ENCODE assay signal across 11 cellular contexts in the genomic region with DNA sequence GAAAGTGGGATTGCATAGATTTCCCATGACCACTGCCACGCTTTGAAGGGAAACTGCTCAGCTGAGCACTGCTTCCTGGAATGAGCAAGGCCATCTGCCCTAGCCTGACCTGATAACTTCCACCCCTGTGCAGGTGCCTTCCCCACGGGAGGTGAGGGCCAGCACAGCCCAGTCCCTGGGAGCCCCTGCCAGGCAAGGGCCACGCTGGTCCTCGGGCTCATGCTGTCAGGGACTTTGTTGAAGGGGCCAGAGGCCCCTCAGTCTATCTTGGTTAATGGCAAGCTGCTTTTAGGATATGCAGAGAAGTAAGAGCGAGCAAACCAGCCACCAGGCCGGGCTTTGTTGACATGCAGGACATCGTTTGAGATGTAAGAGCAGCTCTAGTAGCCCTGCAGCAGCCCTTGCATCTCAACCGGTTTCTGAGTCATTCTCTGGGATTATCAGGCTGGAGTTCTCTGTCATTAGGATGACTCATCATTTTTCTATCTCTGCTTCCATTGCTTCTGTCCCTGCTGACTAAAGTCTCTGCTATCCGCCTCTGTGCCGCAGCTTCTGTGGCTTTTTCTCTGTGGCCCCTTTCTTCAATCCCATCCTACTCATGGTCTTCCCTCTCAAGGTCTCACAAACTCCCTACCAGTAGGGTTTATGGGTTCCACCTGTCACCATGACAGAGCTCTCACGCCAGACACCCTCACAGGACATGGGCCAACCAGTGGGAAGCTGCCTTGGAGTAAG. TPM values are rescaled to one million over a fixed set of nuclear protein-coding genes. Genes with fewer than 3 reads are reported as not detected.
DNase-seq lines count a peak whose midpoint lies in the region; ATAC-seq and TF ChIP-seq lines count a peak whose summit lies in the region.
"Had no signal": no experiment of that assay in that cellular context is flagged by ENCODE, and none has a peak within 500 bp of the region (broad histone marks: within the 10 kb centered on the region; RNA-seq: fewer than 3 reads in every experiment).

No MANE protein-coding gene starts in this region.

- no peak overlapping the region for H3K4me3 ChIP-seq in fibroblast of the aortic adventitia (ENCODE audit: low read depth, low read length)
- H3K4me3 ChIP-seq: ascending aorta, HAP-1, upper lobe of left lung had no signal

- no peaks in the 10 kb centered on the region for H3K27me3 Mint-ChIP-seq in activated CD4-positive, alpha-beta T cell treated with anti-CD3 and anti-CD28 coated beads, Interleukin-2, amount 10 ng/mL, durations not matched to agents 7 days and 5 days
- H3K27me3 Mint-ChIP-seq in activated CD4-positive, alpha-beta T cell treated with anti-CD3 and anti-CD28 coated beads for 36 hours: no peaks in the 10 kb centered on the region
- H3K27me3 Mint-ChIP-seq in stimulated activated memory B cell treated with anti-CD40 and anti-IgM and Interleukin-4, amounts not matched to agents 10 μg/mL and 1 μg/mL and 100 μg/mL, for 72 hours: peaks cover 9% of the 10 kb centered on the region

- CTCF ChIA-PET in activated CD4-positive, alpha-beta T cell treated with anti-CD3 and anti-CD28 coated beads, Interleukin-2, amount 10 ng/mL, durations not matched to agents 7 days and 5 days (lab: Charles Lee): interaction anchor here (0.6 kb wide), 1 partner anchor 90 kb away, joined by 6 read pairs; no protein-coding TSS in a partner anchor
- CTCF ChIA-PET in activated CD4-positive, alpha-beta T cell treated with anti-CD3 and anti-CD28 coated beads for 36 hours (lab: Charles Lee): no interaction called here

- POLR2A ChIA-PET in activated CD4-positive, alpha-beta T cell treated with anti-CD3 and anti-CD28 coated beads, Interleukin-2, amount 10 ng/mL, durations not matched to agents 7 days and 5 days (lab: Charles Lee): no interaction called here
- POLR2A ChIA-PET in activated CD4-positive, alpha-beta T cell treated with anti-CD3 and anti-CD28 coated beads for 36 hours (lab: Charles Lee): interaction anchor here (1.2 kb wide), 1 partner anchor 44 kb away, joined by 3 read pairs; no protein-coding TSS in a partner anchor

- DNase-seq in activated CD4-positive, alpha-beta T cell treated with anti-CD3 and anti-CD28 coated beads, Interleukin-2, amount 10 ng/mL, durations not matched to agents 7 days and 5 days: no peak
- no peak for DNase-seq in activated CD4-positive, alpha-beta T cell treated with anti-CD3 and anti-CD28 coated beads for 36 hours
- peak; percentile 54 to 88 for DNase-seq in SW 1271 (lab: John Stamatoyannopoulos, UW)
- DNase-seq in fibroblast of the aortic adventitia (ENCODE audit: low read depth): peak; percentile 67
- peak; percentile 31 for DNase-seq in smooth muscle cell of the brain vasculature (ENCODE audit: low read depth, low spot score)
- DNase-seq in NCI-H1436 treated with DMSO at 0.1 percent for 48 hours (lab: John Stamatoyannopoulos, UW): no peak

- no peak for TF ChIP-seq CTCF in fibroblast of the aortic adventitia (IDR thresholded peaks at IDR 0.05; ENCODE audit: insufficient read depth, low read length)

- no peaks in the 10 kb centered on the region for H3K36me3 Mint-ChIP-seq in activated CD4-positive, alpha-beta T cell treated with anti-CD3 and anti-CD28 coated beads, Interleukin-2, amount 10 ng/mL, durations not matched to agents 7 days and 5 days (ENCODE audit: low read depth)
- H3K36me3 Mint-ChIP-seq in activated CD4-positive, alpha-beta T cell treated with anti-CD3 and anti-CD28 coated beads for 36 hours (ENCODE audit: low read depth): no peaks in the 10 kb centered on the region
- no peaks in the 10 kb centered on the region for H3K36me3 Mint-ChIP-seq in stimulated activated memory B cell treated with anti-CD40 and anti-IgM and Interleukin-4, amounts not matched to agents 10 μg/mL and 1 μg/mL and 100 μg/mL, for 72 hours

- no peak for ATAC-seq in activated CD4-positive, alpha-beta T cell treated with anti-CD3 and anti-CD28 coated beads for 36 hours
- ATAC-seq in stimulated activated memory B cell treated with anti-CD40 and anti-IgM and Interleukin-4, amounts not matched to agents 10 μg/mL and 1 μg/mL and 100 μg/mL, for 72 hours: no peak
- ATAC-seq in GM18502 (IDR thresholded peaks at IDR 0.05; ENCODE audit: poor library complexity, unreplicated experiment): no peak

- intact Hi-C loops in activated CD4-positive, alpha-beta T cell treated with anti-CD3 and anti-CD28 coated beads for 36 hours (cut with DNase I, micrococcal nuclease): no loop called here

- peaks cover 14% of the 10 kb centered on the region for H3K4me1 Mint-ChIP-seq in activated CD4-positive, alpha-beta T cell treated with anti-CD3 and anti-CD28 coated beads, Interleukin-2, amount 10 ng/mL, durations not matched to agents 7 days and 5 days
- peaks cover 25% of the 10 kb centered on the region for H3K4me1 Mint-ChIP-seq in activated CD4-positive, alpha-beta T cell treated with anti-CD3 and anti-CD28 coated beads for 36 hours
- no peaks in the 10 kb centered on the region for H3K4me1 Mint-ChIP-seq in stimulated activated memory B cell treated with anti-CD40 and anti-IgM and Interleukin-4, amounts not matched to agents 10 μg/mL and 1 μg/mL and 100 μg/mL, for 72 hours

- no peak overlapping the region for H3K4me3 Mint-ChIP-seq in activated CD4-positive, alpha-beta T cell treated with anti-CD3 and anti-CD28 coated beads, Interleukin-2, amount 10 ng/mL, durations not matched to agents 7 days and 5 days
- H3K4me3 Mint-ChIP-seq in activated CD4-positive, alpha-beta T cell treated with anti-CD3 and anti-CD28 coated beads for 36 hours: no peak overlapping the region
- H3K4me3 Mint-ChIP-seq in stimulated activated memory B cell treated with anti-CD40 and anti-IgM and Interleukin-4, amounts not matched to agents 10 μg/mL and 1 μg/mL and 100 μg/mL, for 72 hours: no peak overlapping the region

- peak overlapping the region; percentile 25 for H3K27ac Mint-ChIP-seq in activated CD4-positive, alpha-beta T cell treated with anti-CD3 and anti-CD28 coated beads, Interleukin-2, amount 10 ng/mL, durations not matched to agents 7 days and 5 days
- H3K27ac Mint-ChIP-seq in activated CD4-positive, alpha-beta T cell treated with anti-CD3 and anti-CD28 coated beads for 36 hours: no peak overlapping the region
- no peak overlapping the region for H3K27ac Mint-ChIP-seq in stimulated activated memory B cell treated with anti-CD40 and anti-IgM and Interleukin-4, amounts not matched to agents 10 μg/mL and 1 μg/mL and 100 μg/mL, for 72 hours

- H3K9me3 Mint-ChIP-seq in activated CD4-positive, alpha-beta T cell treated with anti-CD3 and anti-CD28 coated beads, Interleukin-2, amount 10 ng/mL, durations not matched to agents 7 days and 5 days: peaks cover 3% of the 10 kb centered on the region
- no peaks in the 10 kb centered on the region for H3K9me3 Mint-ChIP-seq in activated CD4-positive, alpha-beta T cell treated with anti-CD3 and anti-CD28 coated beads for 36 hours (ENCODE audit: low read depth)
- no peaks in the 10 kb centered on the region for H3K9me3 Mint-ChIP-seq in stimulated activated memory B cell treated with anti-CD40 and anti-IgM and Interleukin-4, amounts not matched to agents 10 μg/mL and 1 μg/mL and 100 μg/mL, for 72 hours

RNA-seq across cellular contexts. Expression of a gene that starts 30.6 kb away (rescaled TPM):
- total RNA-seq in activated CD4-positive, alpha-beta T cell treated with anti-CD3 and anti-CD28 coated beads, Interleukin-2, amount 10 ng/mL, durations not matched to agents 7 days and 5 days: 100 to 1,000 TPM in 1 of 2 experiments, 10 to 100 TPM in 1; 90.5 to 117 TPM
- total RNA-seq in activated CD4-positive, alpha-beta T cell treated with anti-CD3 and anti-CD28 coated beads for 36 hours: 10 to 100 TPM; 62.7 to 82.7 TPM
- 1.2 and 2.5 TPM in 2 replicates for total RNA-seq in fibroblast of the aortic adventitia (ENCODE audit: low replicate concordance)

Comparison
In these comparisons a context has a peak if more than half of its experiments do, and no peak if none do; other contexts are left out.
1. DNase-seq: peak in SW 1271 (2 of 2), fibroblast of the aortic adventitia (single experiment) and smooth muscle cell of the brain vasculature (single experiment); none in activated CD4-positive, alpha-beta T cell treated with anti-CD3 and anti-CD28 coated beads, Interleukin-2, amount 10 ng/mL, durations not matched to agents 7 days and 5 days (single experiment), activated CD4-positive, alpha-beta T cell treated with anti-CD3 and anti-CD28 coated beads for 36 hours (single experiment) and NCI-H1436 treated with DMSO at 0.1 percent for 48 hours (single experiment).
2. RNA of a gene that starts 30.6 kb away (total RNA-seq): 90.5 to 117 TPM in activated CD4-positive, alpha-beta T cell treated with anti-CD3 and anti-CD28 coated beads, Interleukin-2, amount 10 ng/mL, durations not matched to agents 7 days and 5 days and 62.7 to 82.7 TPM in activated CD4-positive, alpha-beta T cell treated with anti-CD3 and anti-CD28 coated beads for 36 hours; 1.2 to 2.5 TPM in fibroblast of the aortic adventitia; every median in the first group is over 10 times any median in the second.